In the genomic region with DNA sequence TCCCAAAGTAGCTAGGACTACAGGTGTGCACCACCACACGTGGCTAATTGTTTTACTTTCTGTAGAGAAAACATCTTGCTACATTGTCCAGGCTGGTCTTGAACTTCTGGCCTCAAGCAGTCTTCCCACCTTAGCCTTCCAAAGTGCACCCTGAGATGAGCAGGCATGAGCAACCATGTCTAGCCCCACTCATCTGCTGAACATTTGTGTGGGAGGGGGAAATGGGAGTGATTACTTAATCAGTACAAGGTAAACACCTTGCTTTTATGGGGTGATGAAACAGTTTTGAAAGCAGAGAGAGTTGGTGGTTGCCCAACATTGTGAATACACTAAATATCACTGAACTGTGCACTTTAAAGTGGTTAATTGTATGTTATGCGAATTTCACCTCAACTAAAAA, we compare ENCODE assay signal across 12 cellular contexts. TPM values are rescaled to one million over a fixed set of nuclear protein-coding genes. Genes with fewer than 3 reads are reported as not detected.
DNase-seq lines count a peak whose midpoint lies in the region; ATAC-seq lines count a peak whose summit lies in the region.
"Had no signal": no experiment of that assay in that cellular context is flagged by ENCODE, and none has a peak within 500 bp of the region (broad histone marks: within the 10 kb centered on the region; RNA-seq: fewer than 3 reads in every experiment).

No MANE protein-coding gene starts in this region.

- H3K27ac Mint-ChIP-seq in stimulated activated naive CD8-positive, alpha-beta T cell treated with anti-CD3 and anti-CD28 coated beads, Interleukin-15, Interleukin-2, amounts not matched to agents 100 ng/mL and 50 ng/mL, for 24 hours: no peak overlapping the region
- H3K27ac Mint-ChIP-seq: stimulated activated memory B cell treated with anti-CD40 and anti-IgM and Interleukin-4, amounts not matched to agents 10 μg/mL and 1 μg/mL and 100 μg/mL, for 72 hours had no signal

- DNase-seq in activated T-cell treated with anti-CD3 and anti-CD28 coated beads, Interleukin-2, amount 50 U/mL, for 4 hours: no peak
- DNase-seq in activated T-cell treated with anti-CD3 and anti-CD28 coated beads, Interleukin-2, amount 50 U/mL, for 1 hour: no peak
- peak; percentile 78 for DNase-seq in NCI-H69 (lab: John Stamatoyannopoulos, UW)
- peak; percentile 46 for DNase-seq in epithelial cell of prostate (ENCODE audit: low read depth, low spot score)
- no peak for DNase-seq in NCI-H128 (lab: John Stamatoyannopoulos, UW; ENCODE audit: unreplicated experiment)
- no peak for DNase-seq in SHP77 (lab: John Stamatoyannopoulos, UW)
- DNase-seq: activated effector memory CD4-positive, alpha-beta T cell treated with Interleukin-2 at 50 U/mL for 16 hours; NCI-H748 treated with DMSO at 0.1 percent for 48 hours; SHP77 treated with DMSO at 0.1 percent for 48 hours had no signal

- no peaks in the 10 kb centered on the region for H3K27me3 Mint-ChIP-seq in activated T-cell treated with anti-CD3 and anti-CD28 coated beads, Interleukin-2, amount 50 U/mL, for 4 hours (ENCODE audit: low read depth)
- no peaks in the 10 kb centered on the region for H3K27me3 Mint-ChIP-seq in stimulated activated naive CD8-positive, alpha-beta T cell treated with anti-CD3 and anti-CD28 coated beads, Interleukin-15, Interleukin-2, amounts not matched to agents 100 ng/mL and 50 ng/mL, for 24 hours
- H3K27me3 Mint-ChIP-seq: stimulated activated memory B cell treated with anti-CD40 and anti-IgM and Interleukin-4, amounts not matched to agents 10 μg/mL and 1 μg/mL and 100 μg/mL, for 72 hours had no signal

- no peaks in the 10 kb centered on the region for H3K9me3 Mint-ChIP-seq in activated T-cell treated with anti-CD3 and anti-CD28 coated beads, Interleukin-2, amount 50 U/mL, for 4 hours
- no peaks in the 10 kb centered on the region for H3K9me3 Mint-ChIP-seq in stimulated activated naive CD8-positive, alpha-beta T cell treated with anti-CD3 and anti-CD28 coated beads, Interleukin-15, Interleukin-2, amounts not matched to agents 100 ng/mL and 50 ng/mL, for 24 hours
- H3K9me3 Mint-ChIP-seq: stimulated activated memory B cell treated with anti-CD40 and anti-IgM and Interleukin-4, amounts not matched to agents 10 μg/mL and 1 μg/mL and 100 μg/mL, for 72 hours had no signal

- peak overlapping the region; percentile 27 for H3K27ac ChIP-seq in epithelial cell of prostate

- H3K4me1 Mint-ChIP-seq in activated T-cell treated with anti-CD3 and anti-CD28 coated beads, Interleukin-2, amount 50 U/mL, for 4 hours (ENCODE audit: low read depth): peaks cover 82% of the 10 kb centered on the region
- H3K4me1 Mint-ChIP-seq in stimulated activated naive CD8-positive, alpha-beta T cell treated with anti-CD3 and anti-CD28 coated beads, Interleukin-15, Interleukin-2, amounts not matched to agents 100 ng/mL and 50 ng/mL, for 24 hours (ENCODE audit: low read depth): peaks cover 82% of the 10 kb centered on the region

- H3K36me3 Mint-ChIP-seq in activated T-cell treated with anti-CD3 and anti-CD28 coated beads, Interleukin-2, amount 50 U/mL, for 4 hours (ENCODE audit: insufficient read depth): peaks cover 34% of the 10 kb centered on the region
- H3K36me3 Mint-ChIP-seq in stimulated activated naive CD8-positive, alpha-beta T cell treated with anti-CD3 and anti-CD28 coated beads, Interleukin-15, Interleukin-2, amounts not matched to agents 100 ng/mL and 50 ng/mL, for 24 hours (ENCODE audit: low read depth): peaks cover 45% of the 10 kb centered on the region

- no peak overlapping the region for H3K4me3 Mint-ChIP-seq in activated T-cell treated with anti-CD3 and anti-CD28 coated beads, Interleukin-2, amount 50 U/mL, for 4 hours
- H3K4me3 Mint-ChIP-seq in stimulated activated naive CD8-positive, alpha-beta T cell treated with anti-CD3 and anti-CD28 coated beads, Interleukin-15, Interleukin-2, amounts not matched to agents 100 ng/mL and 50 ng/mL, for 24 hours: peak overlapping the region; percentile 9
- H3K4me3 Mint-ChIP-seq: stimulated activated memory B cell treated with anti-CD40 and anti-IgM and Interleukin-4, amounts not matched to agents 10 μg/mL and 1 μg/mL and 100 μg/mL, for 72 hours had no signal

- peak; percentile 60 to 63 for ATAC-seq in activated T-cell treated with anti-CD3 and anti-CD28 coated beads, Interleukin-2, amount 50 U/mL, for 4 hours
- no peak for ATAC-seq in GM21825 (IDR thresholded peaks at IDR 0.05; ENCODE audit: unreplicated experiment)
- ATAC-seq: stimulated activated memory B cell treated with anti-CD40 and anti-IgM and Interleukin-4, amounts not matched to agents 10 μg/mL and 1 μg/mL and 100 μg/mL, for 72 hours had no signal

RNA-seq across cellular contexts. Expression of a gene that starts 5.3 kb away (rescaled TPM):
- total RNA-seq in activated T-cell treated with anti-CD3 and anti-CD28 coated beads, Interleukin-2, amount 50 U/mL, for 4 hours: 10 to 100 TPM; 58.8 to 61.9 (median 61.4) TPM

RNA-seq across cellular contexts. Expression of a gene that starts 38.2 kb away (rescaled TPM):
- total RNA-seq in activated T-cell treated with anti-CD3 and anti-CD28 coated beads, Interleukin-2, amount 50 U/mL, for 4 hours: 10 to 100 TPM; 21.3 to 49.7 (median 46.9) TPM

Comparison
In these comparisons a context has a peak if more than half of its experiments do, and no peak if none do; other contexts are left out.
1. DNase-seq: peak in NCI-H69 (single experiment) and epithelial cell of prostate (single experiment); none in activated T-cell treated with anti-CD3 and anti-CD28 coated beads, Interleukin-2, amount 50 U/mL, for 4 hours (single experiment), activated T-cell treated with anti-CD3 and anti-CD28 coated beads, Interleukin-2, amount 50 U/mL, for 1 hour (single experiment), NCI-H128 (single experiment) and SHP77 (0 of 2).